17 cellular contexts compared by ENCODE assay signal in genomic region chr4:86493460-86493859, GRCh38.
DNase-seq lines count a peak whose midpoint lies in the region; TF ChIP-seq lines count a peak whose summit lies in the region.
"Had no signal": no experiment of that assay in that cellular context is flagged by ENCODE, and none has a peak within 500 bp of the region (broad histone marks: within the 10 kb centered on the region; RNA-seq: fewer than 3 reads in every experiment).

No MANE protein-coding gene starts in this region.

- H3K4me3 ChIP-seq in cardiac fibroblast (replicated peaks in 1 of 2; ENCODE audit: low read depth in 2 of 2, low read length in 2 of 2) = no peak overlapping the region
- H3K4me3 ChIP-seq: colonic mucosa, prostate gland had no signal

- DNase-seq in SIG-M5 treated with dmso at 0.1 percent for 504 hours (lab: John Stamatoyannopoulos, UW; ENCODE audit: unreplicated experiment) (peak; percentile 68), SIG-M5 (lab: John Stamatoyannopoulos, UW) (no peak), NOMO-1 treated with DMSO at 0.1 percent for 48 hours (lab: John Stamatoyannopoulos, UW; ENCODE audit: unreplicated experiment) (peak; percentile 55), cardiac fibroblast (ENCODE audit: low read depth in 2 of 2) (peak; percentile 34 to 53), renal cortical epithelial cell (ENCODE audit: low read depth) (peak; percentile 51), AG08396 (ENCODE audit: low spot score) (no peak), NCI-H146 (lab: John Stamatoyannopoulos, UW) (no peak)
- no peak for DNase-seq in effector CD8-positive, alpha-beta T cell (lab: John Stamatoyannopoulos, UW)
- DNase-seq: activated CD4-positive, alpha-beta T cell treated with anti-CD3 and anti-CD28 coated beads, Interleukin-2, amount 10 ng/mL, durations not matched to agents 7 days and 5 days; anterior cingulate cortex; colonic mucosa; COR-L47; naive B cell; NCI-H1930; NCI-H526 treated with DMSO at 0.1 percent for 48 hours; RPMI8226 had no signal

- no peak for TF ChIP-seq CTCF in cardiac fibroblast (IDR thresholded peaks at IDR 0.05; ENCODE audit: low read depth, low read length)

Comparison
In these comparisons a context has a peak if more than half of its experiments do, and no peak if none do; other contexts are left out.
1. DNase-seq: peak in SIG-M5 treated with dmso at 0.1 percent for 504 hours (single experiment), NOMO-1 treated with DMSO at 0.1 percent for 48 hours (single experiment), cardiac fibroblast (2 of 2) and renal cortical epithelial cell (single experiment); none in SIG-M5 (single experiment), AG08396 (single experiment), NCI-H146 (single experiment) and effector CD8-positive, alpha-beta T cell (single experiment).